In the genomic region with DNA sequence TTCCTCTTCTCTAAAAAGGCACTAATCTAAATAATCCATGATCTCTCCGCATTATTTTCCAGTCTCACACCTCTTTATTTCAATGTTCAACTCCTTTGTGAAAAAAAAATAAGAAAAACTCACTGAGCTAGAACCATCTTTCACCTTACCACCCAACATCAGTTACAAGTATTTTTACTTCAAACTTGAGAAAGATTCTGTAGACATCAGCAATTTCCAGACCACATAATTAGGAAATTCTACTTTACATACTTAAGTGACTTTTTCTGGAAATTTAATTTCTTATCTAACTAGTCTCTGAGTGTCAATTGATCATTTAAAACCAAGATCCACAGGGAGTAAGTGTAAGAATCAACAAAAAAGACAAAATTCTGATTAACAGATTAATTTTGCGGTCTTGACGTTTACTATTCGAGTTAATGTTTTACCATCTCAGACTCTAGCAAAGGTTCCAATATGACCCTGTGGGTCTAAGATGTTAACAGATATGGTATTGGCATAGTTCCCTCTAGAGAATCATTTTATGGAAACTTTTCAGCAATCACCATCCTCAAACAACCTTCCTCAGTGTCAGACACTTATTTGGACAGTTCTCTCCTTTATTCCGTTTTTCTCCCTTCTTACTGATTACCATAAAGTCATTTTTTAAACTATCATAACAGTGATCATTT, we compare ENCODE assay signal across 10 cellular contexts. TPM values are rescaled to one million over a fixed set of nuclear protein-coding genes. Genes with fewer than 3 reads are reported as not detected.
DNase-seq lines count a peak whose midpoint lies in the region; ATAC-seq and TF ChIP-seq lines count a peak whose summit lies in the region.
"Had no signal": no experiment of that assay in that cellular context is flagged by ENCODE, and none has a peak within 500 bp of the region (broad histone marks: within the 10 kb centered on the region; RNA-seq: fewer than 3 reads in every experiment).

No MANE protein-coding gene starts in this region.

- intact Hi-C loops in MCF 10A (cut with micrococcal nuclease) = loop anchor here (2.0 kb wide), 1 partner anchor 111 kb away; no protein-coding TSS in a partner anchor
- intact Hi-C loops in breast epithelium (cut with DNase I; ENCODE audit: low total_unique reads) = no loop called here
- intact Hi-C loops in tibial artery (cut with DNase I; ENCODE audit: low total_unique reads) = loop anchor here (2.0 kb wide), 1 partner anchor 91 kb away; no protein-coding TSS in a partner anchor

- H3K9me3 Mint-ChIP-seq in MCF 10A (ENCODE audit: unreplicated experiment) = no peaks in the 10 kb centered on the region

- H3K9me3 ChIP-seq in breast epithelium = no peaks in the 10 kb centered on the region
- no peaks in the 10 kb centered on the region for H3K9me3 ChIP-seq in RWPE2 (ENCODE audit: severe bottlenecking)
- no peaks in the 10 kb centered on the region for H3K9me3 ChIP-seq in tibial artery
- H3K9me3 ChIP-seq: vagina had no signal

- H3K4me3 Mint-ChIP-seq in MCF 10A (ENCODE audit: unreplicated experiment) = no peak overlapping the region

- peaks cover 27% of the 10 kb centered on the region for H3K4me1 Mint-ChIP-seq in MCF 10A (ENCODE audit: insufficient read depth, unreplicated experiment)

- no peak overlapping the region for H3K4me3 ChIP-seq in breast epithelium
- H3K4me3 ChIP-seq in RWPE2 (ENCODE audit: severe bottlenecking) = no peak overlapping the region
- H3K4me3 ChIP-seq in tibial artery = no peak overlapping the region
- H3K4me3 ChIP-seq: vagina had no signal

- no peak for DNase-seq in MCF 10A (ENCODE audit: unreplicated experiment)
- DNase-seq in breast epithelium (ENCODE audit: low spot score in 2 of 2) = no peak
- no peak for DNase-seq in RWPE2 (ENCODE audit: low spot score)
- DNase-seq in glomerular visceral epithelial cell (ENCODE audit: extremely low spot score) = peak; percentile 52
- DNase-seq in tibial artery = no peak
- DNase-seq in germinal center (ENCODE audit: low spot score) = no peak
- DNase-seq: NCI-H510A treated with DMSO at 0.1 percent for 48 hours had no signal

- no peaks in the 10 kb centered on the region for H3K4me1 ChIP-seq in breast epithelium
- peaks cover 25% of the 10 kb centered on the region for H3K4me1 ChIP-seq in RWPE2 (ENCODE audit: insufficient read depth, poor library complexity, severe bottlenecking)
- peaks cover 0 to 86% (median 19%) of the 10 kb centered on the region in 4 donors for H3K4me1 ChIP-seq in tibial artery

- no peak for TF ChIP-seq POLR2A in breast epithelium (IDR thresholded peaks at IDR 0.05)

- TF ChIP-seq CTCF in MCF 10A (IDR thresholded peaks at IDR 0.05; ENCODE audit: unreplicated experiment) = no peak
- no peak for TF ChIP-seq CTCF in breast epithelium (IDR thresholded peaks at IDR 0.05)
- TF ChIP-seq CTCF in RWPE2 (IDR thresholded peaks at IDR 0.05; ENCODE audit: poor library complexity, severe bottlenecking) = no peak
- TF ChIP-seq CTCF in tibial artery (IDR thresholded peaks at IDR 0.05) = no peak

- no peaks in the 10 kb centered on the region for H3K27me3 Mint-ChIP-seq in MCF 10A (ENCODE audit: insufficient read depth, unreplicated experiment)

- peak overlapping the region; percentile 85 for H3K27ac Mint-ChIP-seq in MCF 10A (ENCODE audit: low read depth, unreplicated experiment)

- H3K36me3 Mint-ChIP-seq in MCF 10A (ENCODE audit: insufficient read depth, unreplicated experiment) = peaks cover 7% of the 10 kb centered on the region

- ATAC-seq in RWPE2 (ENCODE audit: low read depth) = no peak
- ATAC-seq in GM18909 (IDR thresholded peaks at IDR 0.05; ENCODE audit: poor library complexity, unreplicated experiment) = no peak
- ATAC-seq in GM19324 (IDR thresholded peaks at IDR 0.05; ENCODE audit: low FRiP score, unreplicated experiment) = no peak

- H3K27me3 ChIP-seq in breast epithelium (no peaks in the 10 kb centered on the region), RWPE2 (ENCODE audit: insufficient read depth, poor library complexity, severe bottlenecking) (no peaks in the 10 kb centered on the region), tibial artery (no peaks in the 10 kb centered on the region)
- H3K27me3 ChIP-seq: vagina had no signal

- no TSS peak for BruUV-seq in MCF 10A (replicated peaks; lab: Mats Ljungman, UMichigan)

- POLR2A ChIA-PET in MCF 10A (lab: Yijun Ruan, JAX) = interaction anchor here (0.6 to 2.5 kb wide), 6 partner anchors 32 to 960 kb away, joined by 3 to 12 read pairs (median 4); no protein-coding TSS in a partner anchor

- H3K27ac ChIP-seq in breast epithelium (no peak overlapping the region), RWPE2 (ENCODE audit: poor library complexity, severe bottlenecking) (peak overlapping the region; percentile 35), tibial artery (peak overlapping the region; percentile 14 to 59)
- H3K27ac ChIP-seq: vagina had no signal

- H3K36me3 ChIP-seq in breast epithelium = no peaks in the 10 kb centered on the region
- H3K36me3 ChIP-seq in RWPE2 (ENCODE audit: low read depth) = peaks cover 76% of the 10 kb centered on the region
- H3K36me3 ChIP-seq in tibial artery = peaks cover 0 to 4% (median 0%) of the 10 kb centered on the region in 3 donors

- CTCF ChIA-PET in MCF 10A (lab: Yijun Ruan, JAX) = interaction anchor here (1.3 to 1.7 kb wide), 2 partner anchors 9 to 113 kb away, joined by 3 to 6 read pairs; no protein-coding TSS in a partner anchor

RNA-seq across cellular contexts. Expression of a gene that starts 5.1 kb away (rescaled TPM):
- total RNA-seq in MCF 10A (2022) = 119 and 125 TPM in 2 replicates
- total RNA-seq in breast epithelium = 100 to 1,000 TPM; 132 to 170 (median 142) TPM

Comparison
In these comparisons a context has a peak if more than half of its experiments do, and no peak if none do; other contexts are left out.
1. H3K27ac ChIP-seq: peak in RWPE2 (single experiment) and tibial artery (2 of 2); none in breast epithelium (0 of 2).